Comparison of ENCODE assay signal across 1 cellular context in genomic region chr9:124126571-124127289, GRCh38.
A peak's percentile ranks its signal among the peaks of the same experiment; 100 is the strongest.
TF ChIP-seq lines count a peak whose summit lies in the region.

No MANE protein-coding gene starts in this region.

TF ChIP-seq in K562, 482 proteins besides CTCF, POLR2A, EP300 and RAD21 (continued from another document and continues in another):
- TF ChIP-seq CHAMP1 (IDR thresholded peaks at IDR 0.05): no peak
- no peak for TF ChIP-seq ZNF764 (CRISPR knock-in tag; IDR thresholded peaks at IDR 0.05; ENCODE audit: low read depth)
- TF ChIP-seq GATA2 (CRISPR knock-in tag; IDR thresholded peaks at IDR 0.05): no peak
- TF ChIP-seq PATZ1 (CRISPR knock-in tag; IDR thresholded peaks at IDR 0.05; ENCODE audit: borderline replicate concordance): no peak
- TF ChIP-seq ZBTB7A (IDR thresholded peaks at IDR 0.05; ENCODE audit: borderline replicate concordance, control insufficient read depth, low read depth, low read length): peak; percentile 71
- no peak for TF ChIP-seq ZBTB2 (IDR thresholded peaks at IDR 0.05)
- no peak for TF ChIP-seq SAP30 (IDR thresholded peaks at IDR 0.05; ENCODE audit: borderline replicate concordance, insufficient read depth, low read depth, low read length, poor library complexity, severe bottlenecking)
- no peak for TF ChIP-seq HOMEZ (CRISPR knock-in tag; IDR thresholded peaks at IDR 0.05)
- TF ChIP-seq CEBPB (tag; IDR thresholded peaks at IDR 0.05): no peak
- no peak for TF ChIP-seq PRDM10 (IDR thresholded peaks at IDR 0.05; ENCODE audit: partially characterized antibody)
- TF ChIP-seq OTX1 (CRISPR knock-in tag; IDR thresholded peaks at IDR 0.05): no peak
- no peak for TF ChIP-seq ZNF707 (CRISPR knock-in tag; conservative IDR thresholded peaks at IDR 0.05)
- TF ChIP-seq TAF7 (tag; IDR thresholded peaks at IDR 0.05): no peak
- TF ChIP-seq POLR2AphosphoS5 (IDR thresholded peaks at IDR 0.05; ENCODE audit: control insufficient read depth, insufficient read depth, low read depth, low read length): no peak
- no peak for TF ChIP-seq ZBTB9 (CRISPR knock-in tag; IDR thresholded peaks at IDR 0.05)
- TF ChIP-seq ZHX1 (conservative IDR thresholded peaks at IDR 0.05; ENCODE audit: low read length): 0 out of 2 replicates have a peak, but pooled peaks have one; percentile 39
- TF ChIP-seq CHD7 (IDR thresholded peaks at IDR 0.05; ENCODE audit: low read depth, low read length): no peak
- TF ChIP-seq EGR1 (conservative IDR thresholded peaks at IDR 0.05): no peak
- TF ChIP-seq SMAD1 (IDR thresholded peaks at IDR 0.05; ENCODE audit: low read depth, low read length, partially characterized antibody): no peak
- no peak for TF ChIP-seq ESRRA (IDR thresholded peaks at IDR 0.05; ENCODE audit: borderline replicate concordance, low read depth)
- no peak for TF ChIP-seq ZNF589 (CRISPR knock-in tag; IDR thresholded peaks at IDR 0.05; ENCODE audit: low read depth)
- TF ChIP-seq ARID2 (IDR thresholded peaks at IDR 0.05): peak; percentile 81; the same call in 1 of the 2 replicates
